Comparison of ENCODE assay signal across 8 cellular contexts in genomic region chr12:82357845-82358199, GRCh38. TPM values are rescaled to one million over a fixed set of nuclear protein-coding genes. Genes with fewer than 3 reads are reported as not detected.
DNase-seq lines count a peak whose midpoint lies in the region; ATAC-seq, FAIRE-seq and TF ChIP-seq lines count a peak whose summit lies in the region.

No MANE protein-coding gene starts in this region.

- H3K9me3 ChIP-seq in adrenal gland (replicated peaks in 1 of 3) (no peaks in the 10 kb centered on the region), right lobe of liver (no peaks in the 10 kb centered on the region), transverse colon (no peaks in the 10 kb centered on the region)

- H3K9me3 Mint-ChIP-seq in activated naive CD4-positive, alpha-beta T cell treated with anti-CD3 and anti-CD28 coated beads, Interleukin-2, amount 10 ng/mL, durations not matched to agents 7 days and 5 days = peaks cover 5% of the 10 kb centered on the region

- CTCF ChIA-PET in activated naive CD4-positive, alpha-beta T cell treated with anti-CD3 and anti-CD28 coated beads, Interleukin-2, amount 10 ng/mL, durations not matched to agents 7 days and 5 days (lab: Charles Lee) = interaction anchor here (0.6 to 1.6 kb wide), 6 partner anchors 8 to 53 kb away, joined by 3 to 5 read pairs (median 4); no protein-coding TSS in a partner anchor

- no peak for TF ChIP-seq EP300 in transverse colon (IDR thresholded peaks at IDR 0.05; ENCODE audit: low read depth)

- H3K4me3 ChIP-seq in adrenal gland (peak overlapping the region; percentile 10 to 87 (median 62)), right lobe of liver (peak overlapping the region; percentile 60 to 84 (median 78)), transverse colon (peak overlapping the region; percentile 71 to 86 (median 82))

- no peaks in the 10 kb centered on the region for H3K27me3 ChIP-seq in adrenal gland
- H3K27me3 ChIP-seq in right lobe of liver = no peaks in the 10 kb centered on the region
- H3K27me3 ChIP-seq in transverse colon = no peaks in the 10 kb centered on the region

- H3K4me3 Mint-ChIP-seq in activated naive CD4-positive, alpha-beta T cell treated with anti-CD3 and anti-CD28 coated beads, Interleukin-2, amount 10 ng/mL, durations not matched to agents 7 days and 5 days = peak overlapping the region; percentile 98

- in situ Hi-C loops in transverse colon (cut with MboI; ENCODE audit: low pct_ligation_motif_present in 1 of 4, low pct_unique_long_range_greater_than_20kb in 1 of 4, low sequenced_read_pairs in 3 of 4) = no loop called here

- ATAC-seq in right lobe of liver (peak in 1 of 4 donors; percentile 1), HG03175 (IDR thresholded peaks at IDR 0.05; ENCODE audit: unreplicated experiment) (no peak)

- H3K4me1 ChIP-seq in adrenal gland (replicated peaks in 1 of 2) = peaks cover 11 to 40% of the 10 kb centered on the region in 2 donors
- peaks cover 0 to 27% (median 16%) of the 10 kb centered on the region in 4 donors for H3K4me1 ChIP-seq in right lobe of liver
- peaks cover 4 to 41% (median 24%) of the 10 kb centered on the region in 4 donors for H3K4me1 ChIP-seq in transverse colon

- peaks cover 0 to 23% of the 10 kb centered on the region in 2 donors for H3K36me3 ChIP-seq in adrenal gland (replicated peaks in 1 of 2)
- peaks cover 0 to 26% (median 4%) of the 10 kb centered on the region in 4 donors for H3K36me3 ChIP-seq in right lobe of liver
- peaks cover 0 to 25% (median 9%) of the 10 kb centered on the region in 4 donors for H3K36me3 ChIP-seq in transverse colon

- no peak for FAIRE-seq in urothelium cell line (lab: Jason Lieb, UNC)

- H3K27ac Mint-ChIP-seq in activated naive CD4-positive, alpha-beta T cell treated with anti-CD3 and anti-CD28 coated beads, Interleukin-2, amount 10 ng/mL, durations not matched to agents 7 days and 5 days = peak overlapping the region; percentile 99

- TF ChIP-seq POLR2A in adrenal gland (IDR thresholded peaks at IDR 0.05) (no peak), right lobe of liver (IDR thresholded peaks at IDR 0.05) (no peak), transverse colon (IDR thresholded peaks at IDR 0.05) (no peak)

- no peak for DNase-seq in activated naive CD4-positive, alpha-beta T cell treated with anti-CD3 and anti-CD28 coated beads, Interleukin-2, amount 10 ng/mL, durations not matched to agents 7 days and 5 days
- no peak for DNase-seq in activated naive CD4-positive, alpha-beta T cell treated with Interleukin-2 at 50 U/mL for 16 hours
- DNase-seq in adrenal gland = no peak
- DNase-seq in right lobe of liver = no peak
- no peak for DNase-seq in transverse colon
- no peak for DNase-seq in urothelium cell line (ENCODE audit: low spot score)
- DNase-seq in mesenteric fat pad (ENCODE audit: low spot score) = no peak

- intact Hi-C loops in adrenal gland (cut with DNase I) (no loop called here), right lobe of liver (cut with DNase I) (no loop called here), transverse colon (cut with DNase I; ENCODE audit: low total_unique reads) (loop anchor here (10.0 kb wide), 1 partner anchor 713 kb away; no protein-coding TSS in a partner anchor)

- 0 to 1% (median 0%) methylated on average over 8 to 10 of the region's 10 CpGs for WGBS in adrenal gland, 4 donors
- WGBS in right lobe of liver (ENCODE audit: insufficient coverage, low coverage, low lambda C conversion rate, missing lambda C conversion rate) = under 1% methylated on average over 10 of the region's 10 CpGs
- WGBS in transverse colon (ENCODE audit: low coverage in 1 of 2), 2 donors = 1% methylated on average over 10 of the region's 10 CpGs

- H3K27me3 Mint-ChIP-seq in activated naive CD4-positive, alpha-beta T cell treated with anti-CD3 and anti-CD28 coated beads, Interleukin-2, amount 10 ng/mL, durations not matched to agents 7 days and 5 days = peaks cover 6% of the 10 kb centered on the region

- H3K27ac ChIP-seq in adrenal gland (peak overlapping the region; percentile 95 to 100 (median 97)), right lobe of liver (peak overlapping the region; percentile 95 to 99 (median 96)), transverse colon (peak overlapping the region; percentile 88 to 95 (median 89))

- H3K4me1 Mint-ChIP-seq in activated naive CD4-positive, alpha-beta T cell treated with anti-CD3 and anti-CD28 coated beads, Interleukin-2, amount 10 ng/mL, durations not matched to agents 7 days and 5 days = peaks cover 45% of the 10 kb centered on the region

- TF ChIP-seq CTCF in adrenal gland (IDR thresholded peaks at IDR 0.05) = no peak
- TF ChIP-seq CTCF in right lobe of liver (IDR thresholded peaks at IDR 0.05) = no peak
- no peak for TF ChIP-seq CTCF in transverse colon (IDR thresholded peaks at IDR 0.05)

- peaks cover 43% of the 10 kb centered on the region for H3K36me3 Mint-ChIP-seq in activated naive CD4-positive, alpha-beta T cell treated with anti-CD3 and anti-CD28 coated beads, Interleukin-2, amount 10 ng/mL, durations not matched to agents 7 days and 5 days

RNA-seq across cellular contexts. Expression of gene CCDC59, which starts 0.4 kb away (rescaled TPM):
- total RNA-seq in adrenal gland = 10 to 100 TPM; 22.4 to 35.3 (median 27.7) TPM
- 10 to 100 TPM; 28.7 to 50.5 (median 41.9) TPM for polyA plus RNA-seq in adrenal gland
- total RNA-seq in right lobe of liver = 10 to 100 TPM in 5 of 6 experiments, 1 to 10 TPM in 1; 9.1 to 22.9 (median 12.1) TPM
- 10 to 100 TPM in 3 of 4 donors, 1 to 10 TPM in 1; 5.8 to 62.5 (median 35.3) TPM for total RNA-seq in transverse colon
- total RNA-seq in mesenteric fat pad = 39.0 TPM

RNA-seq across cellular contexts. Expression of gene METTL25, which starts 0.5 kb away (rescaled TPM):
- total RNA-seq in adrenal gland (10 to 100 TPM in 7 of 8 donors, 1 to 10 TPM in 1; 6.3 to 28.8 (median 19.5) TPM), right lobe of liver (1 to 10 TPM; 3.1 to 9.8 (median 5.4) TPM), transverse colon (10 to 100 TPM in 2 of 4 donors, 1 to 10 TPM in 2; 1.5 to 23.2 (median 12.2) TPM), mesenteric fat pad (9.4 TPM)
- 10 to 100 TPM in 1 of 3 donors, 1 to 10 TPM in 2; 4.0 to 21.2 (median 7.0) TPM for polyA plus RNA-seq in adrenal gland
